1 cellular context compared by ENCODE assay signal in the genomic region with DNA sequence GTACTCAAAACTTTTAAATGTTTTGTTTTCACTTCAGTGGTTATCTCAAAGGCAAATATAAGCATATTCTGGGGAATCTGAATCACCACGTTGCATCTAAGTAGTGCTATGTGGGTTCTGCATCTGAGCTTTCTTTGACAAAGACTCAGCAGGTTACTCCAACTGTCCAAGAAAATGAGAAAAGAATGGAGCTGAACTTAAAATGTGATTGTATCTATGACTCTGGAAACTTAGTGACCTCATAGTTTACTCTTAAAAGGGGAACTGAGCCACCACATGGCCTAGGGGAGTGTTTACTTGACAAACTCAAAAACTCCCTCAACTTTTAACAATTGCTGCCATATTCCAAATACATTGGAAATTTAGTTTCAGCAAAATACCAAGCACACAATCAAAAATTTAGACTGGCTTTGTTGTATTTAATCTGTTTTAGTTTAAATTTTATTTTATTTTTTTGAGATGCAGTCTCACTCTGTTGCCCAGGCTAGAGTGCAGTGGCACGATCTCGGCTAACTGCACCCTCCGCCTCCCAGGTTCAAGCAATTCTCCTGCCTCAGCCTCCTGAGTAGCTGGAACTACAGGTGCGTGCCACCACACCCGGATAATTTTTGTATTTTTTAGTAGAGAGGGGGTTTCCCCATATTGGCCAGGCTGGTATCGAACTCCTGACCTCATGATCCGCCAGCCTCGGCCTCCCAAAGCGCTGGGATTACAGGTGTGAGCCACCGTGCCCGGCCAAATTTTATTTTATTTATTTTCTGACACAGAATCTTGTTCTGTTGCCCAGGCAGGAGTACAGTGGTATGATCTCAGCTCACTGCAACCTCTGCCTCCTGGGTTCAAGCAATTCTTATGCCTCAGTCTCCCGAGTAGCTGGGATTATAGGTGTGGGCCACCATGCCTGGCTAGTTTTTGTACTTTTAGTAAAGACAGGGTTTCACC.
TF ChIP-seq lines count a peak whose summit lies in the region.

No MANE protein-coding gene starts in this region.

TF ChIP-seq in HEK293, 187 proteins besides CTCF, POLR2A, EP300 and RAD21:
- TF ChIP-seq, protein P1, sequence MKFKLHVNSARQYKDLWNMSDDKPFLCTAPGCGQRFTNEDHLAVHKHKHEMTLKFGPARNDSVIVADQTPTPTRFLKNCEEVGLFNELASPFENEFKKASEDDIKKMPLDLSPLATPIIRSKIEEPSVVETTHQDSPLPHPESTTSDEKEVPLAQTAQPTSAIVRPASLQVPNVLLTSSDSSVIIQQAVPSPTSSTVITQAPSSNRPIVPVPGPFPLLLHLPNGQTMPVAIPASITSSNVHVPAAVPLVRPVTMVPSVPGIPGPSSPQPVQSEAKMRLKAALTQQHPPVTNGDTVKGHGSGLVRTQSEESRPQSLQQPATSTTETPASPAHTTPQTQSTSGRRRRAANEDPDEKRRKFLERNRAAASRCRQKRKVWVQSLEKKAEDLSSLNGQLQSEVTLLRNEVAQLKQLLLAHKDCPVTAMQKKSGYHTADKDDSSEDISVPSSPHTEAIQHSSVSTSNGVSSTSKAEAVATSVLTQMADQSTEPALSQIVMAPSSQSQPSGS (tag by site-specific recombination; IDR thresholded peaks at IDR 0.05; ENCODE audit: low read depth) = peak; percentile 81
- TF ChIP-seq, protein P2, sequence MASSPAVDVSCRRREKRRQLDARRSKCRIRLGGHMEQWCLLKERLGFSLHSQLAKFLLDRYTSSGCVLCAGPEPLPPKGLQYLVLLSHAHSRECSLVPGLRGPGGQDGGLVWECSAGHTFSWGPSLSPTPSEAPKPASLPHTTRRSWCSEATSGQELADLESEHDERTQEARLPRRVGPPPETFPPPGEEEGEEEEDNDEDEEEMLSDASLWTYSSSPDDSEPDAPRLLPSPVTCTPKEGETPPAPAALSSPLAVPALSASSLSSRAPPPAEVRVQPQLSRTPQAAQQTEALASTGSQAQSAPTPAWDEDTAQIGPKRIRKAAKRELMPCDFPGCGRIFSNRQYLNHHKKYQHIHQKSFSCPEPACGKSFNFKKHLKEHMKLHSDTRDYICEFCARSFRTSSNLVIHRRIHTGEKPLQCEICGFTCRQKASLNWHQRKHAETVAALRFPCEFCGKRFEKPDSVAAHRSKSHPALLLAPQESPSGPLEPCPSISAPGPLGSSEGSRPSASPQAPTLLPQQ (tag by site-specific recombination; IDR thresholded peaks at IDR 0.05) = peak; percentile 91
- TF ChIP-seq ZFP69B (tag by site-specific recombination; IDR thresholded peaks at IDR 0.05) = peak; percentile 72; the same call in 1 of the 2 replicates
- TF ChIP-seq, protein P3, sequence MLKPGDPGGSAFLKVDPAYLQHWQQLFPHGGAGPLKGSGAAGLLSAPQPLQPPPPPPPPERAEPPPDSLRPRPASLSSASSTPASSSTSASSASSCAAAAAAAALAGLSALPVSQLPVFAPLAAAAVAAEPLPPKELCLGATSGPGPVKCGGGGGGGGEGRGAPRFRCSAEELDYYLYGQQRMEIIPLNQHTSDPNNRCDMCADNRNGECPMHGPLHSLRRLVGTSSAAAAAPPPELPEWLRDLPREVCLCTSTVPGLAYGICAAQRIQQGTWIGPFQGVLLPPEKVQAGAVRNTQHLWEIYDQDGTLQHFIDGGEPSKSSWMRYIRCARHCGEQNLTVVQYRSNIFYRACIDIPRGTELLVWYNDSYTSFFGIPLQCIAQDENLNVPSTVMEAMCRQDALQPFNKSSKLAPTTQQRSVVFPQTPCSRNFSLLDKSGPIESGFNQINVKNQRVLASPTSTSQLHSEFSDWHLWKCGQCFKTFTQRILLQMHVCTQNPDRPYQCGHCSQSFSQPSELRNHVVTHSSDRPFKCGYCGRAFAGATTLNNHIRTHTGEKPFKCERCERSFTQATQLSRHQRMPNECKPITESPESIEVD (tag by site-specific recombination; IDR thresholded peaks at IDR 0.05) = peak; percentile 74
- peak; percentile 71; the same call in 1 of the 2 replicates for TF ChIP-seq ZNF629 (tag by site-specific recombination; IDR thresholded peaks at IDR 0.05)
